In genomic region chr12:3077572-3078081, GRCh38 we compare ENCODE assay signal across 8 cellular contexts. TPM values are rescaled to one million over a fixed set of nuclear protein-coding genes. Genes with fewer than 3 reads are reported as not detected.
DNase-seq lines count a peak whose midpoint lies in the region; ATAC-seq and TF ChIP-seq lines count a peak whose summit lies in the region.

No MANE protein-coding gene starts in this region.

- ATAC-seq in lower lobe of right lung (peak; percentile 18 to 20), HG03442 (IDR thresholded peaks at IDR 0.05; ENCODE audit: unreplicated experiment) (no peak)

- no peak for TF ChIP-seq CTCF in lower lobe of right lung (IDR thresholded peaks at IDR 0.05)
- no peak for TF ChIP-seq CTCF in tibial artery (IDR thresholded peaks at IDR 0.05)

- H3K36me3 ChIP-seq in lower lobe of right lung (no peaks in the 10 kb centered on the region), tibial artery (no peaks in the 10 kb centered on the region)

- H3K27me3 ChIP-seq in lower lobe of right lung (ENCODE audit: low read depth) (no peaks in the 10 kb centered on the region), tibial artery (no peaks in the 10 kb centered on the region)

- H3K4me1 ChIP-seq in lower lobe of right lung (peaks cover 56% of the 10 kb centered on the region), tibial artery (peaks cover 0 to 33% (median 22%) of the 10 kb centered on the region in 4 donors)

- intact Hi-C loops in lower lobe of right lung (cut with DNase I) (no loop called here), tibial artery (cut with DNase I; ENCODE audit: low total_unique reads) (no loop called here)

- H3K9me3 ChIP-seq in lower lobe of right lung (no peaks in the 10 kb centered on the region), tibial artery (no peaks in the 10 kb centered on the region)

- H3K27ac ChIP-seq in lower lobe of right lung (peak overlapping the region; percentile 82), tibial artery (peak overlapping the region; percentile 89 to 94)

- DNase-seq in ELR (ENCODE audit: low read depth) (peak; percentile 28), NAMALWA (ENCODE audit: low spot score) (peak; percentile 20), lower lobe of right lung (no peak), tibial artery (peak; percentile 27 to 72), ecto neural progenitor cell (ENCODE audit: low spot score) (no peak)
- peak; percentile 24 for DNase-seq in central memory CD4-positive, alpha-beta T cell
- no peak for DNase-seq in activated CD4-positive, CD25-positive, alpha-beta regulatory T cell (lab: John Stamatoyannopoulos, UW)

- H3K4me3 ChIP-seq in lower lobe of right lung (peak overlapping the region; percentile 84), tibial artery (peak overlapping the region; percentile 87 to 88)

RNA-seq across cellular contexts. Expression of gene TSPAN9, which starts 0.4 kb away (rescaled TPM):
- total RNA-seq in lower lobe of right lung: 61.1 TPM

Comparison
In these comparisons a context has a peak if more than half of its experiments do, and no peak if none do; other contexts are left out.
1. DNase-seq: peak in ELR (single experiment), NAMALWA (single experiment), central memory CD4-positive, alpha-beta T cell (single experiment) and tibial artery (2 of 2); none in lower lobe of right lung (single experiment), ecto neural progenitor cell (single experiment) and activated CD4-positive, CD25-positive, alpha-beta regulatory T cell (0 of 4).